Comparison of ENCODE assay signal across 14 cellular contexts in genomic region chr11:75762885-75763284, GRCh38. TPM values are rescaled to one million over a fixed set of nuclear protein-coding genes. Genes with fewer than 3 reads are reported as not detected.
DNase-seq lines count a peak whose midpoint lies in the region; ATAC-seq and TF ChIP-seq lines count a peak whose summit lies in the region.
"Had no signal": no experiment of that assay in that cellular context is flagged by ENCODE, and none has a peak within 500 bp of the region (broad histone marks: within the 10 kb centered on the region; RNA-seq: fewer than 3 reads in every experiment).

No MANE protein-coding gene starts in this region.

- H3K4me1 ChIP-seq in GM23338 (ENCODE audit: insufficient read depth) = no peaks in the 10 kb centered on the region; the same call in 1 of the 2 replicates
- peaks cover 49% of the 10 kb centered on the region for H3K4me1 ChIP-seq in PC-9 (replicated peaks; ENCODE audit: insufficient read depth)
- peaks cover 2 to 8% of the 10 kb centered on the region in 2 donors for H3K4me1 ChIP-seq in neuronal stem cell (ENCODE audit: control insufficient read depth in 2 of 2, insufficient read depth in 1 of 2, low read depth in 1 of 2, low read length in 2 of 2)

- H3K27me3 Mint-ChIP-seq in GM23338 (ENCODE audit: insufficient read depth, low read depth, poor library complexity) = peaks cover 21% of the 10 kb centered on the region
- peaks cover 10% of the 10 kb centered on the region for H3K27me3 Mint-ChIP-seq in activated naive CD8-positive, alpha-beta T cell treated with anti-CD3 and anti-CD28 coated beads, Interleukin-2, amount 50 U/mL, for 24 hours

- intact Hi-C loops in PC-9 (cut with micrococcal nuclease; ENCODE audit: unreplicated experiment) = no loop called here

- H3K4me2 ChIP-seq in GM23338 (no peak overlapping the region), PC-9 (peak overlapping the region; percentile 30), neuronal stem cell (ENCODE audit: insufficient read depth, low read length, poor library complexity, severe bottlenecking) (no peak overlapping the region)

- no peak overlapping the region for H3K4me3 Mint-ChIP-seq in GM23338
- H3K4me3 Mint-ChIP-seq in activated naive CD8-positive, alpha-beta T cell treated with anti-CD3 and anti-CD28 coated beads, Interleukin-2, amount 50 U/mL, for 24 hours = no peak overlapping the region
- H3K4me3 Mint-ChIP-seq: activated T-cell treated with anti-CD3 and anti-CD28 coated beads, Interleukin-2, amount 50 U/mL, for 72 hours; nephron had no signal

- H4K8ac ChIP-seq in neuronal stem cell (ENCODE audit: low read depth, low read length) = no peak overlapping the region

- H3K4me3 ChIP-seq in GM23338 = no peak overlapping the region
- H3K4me3 ChIP-seq in PC-9 = no peak overlapping the region
- no peak overlapping the region for H3K4me3 ChIP-seq in fibroblast of villous mesenchyme (ENCODE audit: low read depth, low read length)
- H3K4me3 ChIP-seq in skeletal muscle cell (ENCODE audit: low read depth, low read length) = no peak overlapping the region
- no peak overlapping the region for H3K4me3 ChIP-seq in neuronal stem cell (ENCODE audit: low read length in 2 of 2)
- H3K4me3 ChIP-seq: ascending aorta, testis had no signal

- WGBS in neuronal stem cell (ENCODE audit: extremely low coverage in 2 of 2, insufficient read length in 2 of 2, insufficient replicate concordance in 1 of 2), 2 donors = no CpG with 5 or more reads among the region's 2 CpGs

- no peak overlapping the region for H2BK15ac ChIP-seq in neuronal stem cell (ENCODE audit: low read length)

- H3K18ac ChIP-seq in neuronal stem cell (ENCODE audit: low read length) = no peak overlapping the region

- 0 out of 2 replicates have a peak overlapping the region, but pooled peaks have one; percentile 43 for H3K27ac Mint-ChIP-seq in GM23338
- H3K27ac Mint-ChIP-seq in activated naive CD8-positive, alpha-beta T cell treated with anti-CD3 and anti-CD28 coated beads, Interleukin-2, amount 50 U/mL, for 24 hours = no peak overlapping the region
- H3K27ac Mint-ChIP-seq: activated T-cell treated with anti-CD3 and anti-CD28 coated beads, Interleukin-2, amount 50 U/mL, for 72 hours; nephron had no signal

- H3K79me1 ChIP-seq in neuronal stem cell (ENCODE audit: low read depth, low read length) = no peaks in the 10 kb centered on the region

- H3K23ac ChIP-seq in neuronal stem cell (ENCODE audit: low read depth, low read length, poor library complexity) = no peak overlapping the region

- H3K9ac ChIP-seq in neuronal stem cell (ENCODE audit: low read depth, low read length, poor library complexity) = no peak overlapping the region

- no peak overlapping the region for H2BK12ac ChIP-seq in neuronal stem cell (ENCODE audit: low read length)

- H3K79me2 ChIP-seq in GM23338 (replicated peaks; ENCODE audit: insufficient read depth) (no peaks in the 10 kb centered on the region), PC-9 (ENCODE audit: low read depth) (no peaks in the 10 kb centered on the region)

- no peak overlapping the region for H4K91ac ChIP-seq in neuronal stem cell (ENCODE audit: low read depth, low read length, poor library complexity)

- no peaks in the 10 kb centered on the region for H3K9me2 ChIP-seq in GM23338 (ENCODE audit: insufficient read depth)
- H3K9me2 ChIP-seq in PC-9 (ENCODE audit: insufficient read depth) = no peaks in the 10 kb centered on the region

- H3K9me3 ChIP-seq in PC-9 (ENCODE audit: insufficient read depth, low read depth) (no peaks in the 10 kb centered on the region), neuronal stem cell (replicated peaks in 1 of 2; ENCODE audit: control insufficient read depth in 2 of 2, insufficient read depth in 1 of 2, low read depth in 1 of 2, low read length in 2 of 2) (peaks cover 0 to 1% of the 10 kb centered on the region in 2 donors)
- H3K9me3 ChIP-seq: ascending aorta, testis had no signal

- BruUV-seq in PC-9 (replicated peaks; lab: Mats Ljungman, UMichigan) = no TSS peak

- no peak for ATAC-seq in GM23338
- ATAC-seq in activated naive CD8-positive, alpha-beta T cell treated with anti-CD3 and anti-CD28 coated beads, Interleukin-2, amount 50 U/mL, for 24 hours = no peak
- ATAC-seq: activated T-cell treated with anti-CD3 and anti-CD28 coated beads, Interleukin-2, amount 50 U/mL, for 72 hours had no signal

- H4K20me1 ChIP-seq in GM23338 (replicated peaks; ENCODE audit: insufficient read depth) (no peaks in the 10 kb centered on the region), PC-9 (ENCODE audit: insufficient read depth) (no peaks in the 10 kb centered on the region)

- TF ChIP-seq CTCF in GM23338 (conservative IDR thresholded peaks at IDR 0.05; ENCODE audit: low read depth in 2 of 2) (no peak), PC-9 (conservative IDR thresholded peaks at IDR 0.05) (no peak), fibroblast of villous mesenchyme (IDR thresholded peaks at IDR 0.05; ENCODE audit: insufficient read depth, low read depth, low read length) (no peak)

- peaks cover 5% of the 10 kb centered on the region; the same call in 2 of the 3 replicates for H3K9me3 Mint-ChIP-seq in GM23338
- H3K9me3 Mint-ChIP-seq in activated naive CD8-positive, alpha-beta T cell treated with anti-CD3 and anti-CD28 coated beads, Interleukin-2, amount 50 U/mL, for 24 hours = no peaks in the 10 kb centered on the region
- H3K9me3 Mint-ChIP-seq: activated T-cell treated with anti-CD3 and anti-CD28 coated beads, Interleukin-2, amount 50 U/mL, for 72 hours; nephron had no signal

- H3K14ac ChIP-seq in neuronal stem cell (ENCODE audit: low read length) = no peak overlapping the region

- peaks cover 16% of the 10 kb centered on the region for H3K4me1 Mint-ChIP-seq in GM23338
- H3K4me1 Mint-ChIP-seq in activated naive CD8-positive, alpha-beta T cell treated with anti-CD3 and anti-CD28 coated beads, Interleukin-2, amount 50 U/mL, for 24 hours = peaks cover 8% of the 10 kb centered on the region

- H3K27me3 ChIP-seq in GM23338 (ENCODE audit: insufficient read depth) (peaks cover 13% of the 10 kb centered on the region), PC-9 (ENCODE audit: insufficient read depth, low read depth) (no peaks in the 10 kb centered on the region), neuronal stem cell (ENCODE audit: control insufficient read depth in 3 of 3, insufficient read depth in 3 of 3, low read depth in 1 of 3, low read length in 3 of 3) (peaks cover 0 to 42% (median 4%) of the 10 kb centered on the region in 3 experiments)
- H3K27me3 ChIP-seq: ascending aorta, testis had no signal

- no peak overlapping the region for H2BK120ac ChIP-seq in neuronal stem cell (ENCODE audit: low read depth, low read length)

- no peaks in the 10 kb centered on the region for H3K36me3 ChIP-seq in GM23338 (ENCODE audit: insufficient read depth)
- no peaks in the 10 kb centered on the region for H3K36me3 ChIP-seq in PC-9 (ENCODE audit: low read depth)
- no peaks in the 10 kb centered on the region for H3K36me3 ChIP-seq in neuronal stem cell (replicated peaks in 1 of 2; ENCODE audit: control insufficient read depth in 2 of 2, insufficient read depth in 2 of 2, low read length in 2 of 2)
- H3K36me3 ChIP-seq: ascending aorta had no signal

- H2AK5ac ChIP-seq in neuronal stem cell (ENCODE audit: low read depth, low read length) = no peak overlapping the region

- H2BK5ac ChIP-seq in neuronal stem cell (ENCODE audit: low read length) = no peak overlapping the region

- H3F3A ChIP-seq in GM23338 (replicated peaks; ENCODE audit: low read depth) (no peaks in the 10 kb centered on the region), PC-9 (ENCODE audit: insufficient read depth, low read depth) (peaks cover 28% of the 10 kb centered on the region)

- CTCF ChIA-PET in PC-9 (lab: Charles Lee) = no interaction called here

- H3K27ac ChIP-seq in GM23338 (ENCODE audit: low read depth) (no peak overlapping the region), PC-9 (peak overlapping the region; percentile 38), neuronal stem cell (replicated peaks; ENCODE audit: low read length) (no peak overlapping the region)
- H3K27ac ChIP-seq: ascending aorta, testis had no signal

- no peak overlapping the region for H3K4ac ChIP-seq in neuronal stem cell (ENCODE audit: low read length)

- H2AFZ ChIP-seq in GM23338 (no peak overlapping the region), PC-9 (no peak overlapping the region), neuronal stem cell (ENCODE audit: low read length) (no peak overlapping the region)

- no peak for DNase-seq in GM23338 (ENCODE audit: low spot score)
- DNase-seq in PC-9 = peak in 1 of 2 experiments; percentile 70
- peak; percentile 71 for DNase-seq in fibroblast of villous mesenchyme (ENCODE audit: low read depth)
- peak; percentile 71 for DNase-seq in skeletal muscle cell (ENCODE audit: low read depth)
- no peak for DNase-seq in NCI-H1417 (lab: John Stamatoyannopoulos, UW)
- no peak for DNase-seq in middle frontal gyrus (ENCODE audit: extremely low spot score, low spot score)
- no peak for DNase-seq in activated naive CD8-positive, alpha-beta T cell treated with anti-CD3 and anti-CD28 coated beads, Interleukin-2, amount 50 U/mL, for 24 hours
- no peak for DNase-seq in neuronal stem cell (ENCODE audit: low spot score)
- DNase-seq: activated CD4-positive, alpha-beta T cell treated with anti-CD3 and anti-CD28 coated beads for 48 hours; activated T-cell treated with anti-CD3 and anti-CD28 coated beads, Interleukin-2, amount 50 U/mL, for 72 hours; testis had no signal

- POLR2A ChIA-PET in PC-9 (lab: Charles Lee; ENCODE audit: unreplicated experiment) = no interaction called here

- H3K36me3 Mint-ChIP-seq in GM23338 (ENCODE audit: low read depth) = no peaks in the 10 kb centered on the region; the same call in 2 of the 3 replicates
- no peaks in the 10 kb centered on the region for H3K36me3 Mint-ChIP-seq in activated naive CD8-positive, alpha-beta T cell treated with anti-CD3 and anti-CD28 coated beads, Interleukin-2, amount 50 U/mL, for 24 hours (ENCODE audit: low read depth)

TF ChIP-seq in GM23338, 12 proteins besides CTCF, POLR2A, EP300 and RAD21 (continues in another document):
- no peak for TF ChIP-seq ZNF331 (CRISPR knock-in tag; IDR thresholded peaks at IDR 0.05; ENCODE audit: low read depth)

RNA-seq across cellular contexts. Expression of gene DGAT2, which starts 5.7 kb away (rescaled TPM):
- total RNA-seq in GM23338 (2014; rRNA removed; shearing (Covaris generic)) = 1.6 and 2.6 TPM in 2 replicates
- polyA plus RNA-seq in GM23338 (2016; fragmentation: Nextera tagmentation; extraction: Ambion mirVana) = 1.9 TPM in 2 replicates
- 6.5 and 7.1 TPM in 2 replicates for total RNA-seq in PC-9 (2021)
- 0.32 and 0.43 TPM in 2 replicates for total RNA-seq in fibroblast of villous mesenchyme
- 1.9 TPM for polyA plus RNA-seq in neuronal stem cell (2013, experiment 1 of 2)
- 2.0 TPM for polyA plus RNA-seq in neuronal stem cell (2013, experiment 2 of 2)

RNA-seq across cellular contexts. Expression of gene MOGAT2, which starts 45.2 kb away (rescaled TPM):
- total RNA-seq in GM23338 (2014; rRNA removed; shearing (Covaris generic)) = not detected in 2 replicates
- not detected in 2 replicates for polyA plus RNA-seq in GM23338 (2016; fragmentation: Nextera tagmentation; extraction: Ambion mirVana)
- total RNA-seq in PC-9 (2021) (not detected in 2 replicates), fibroblast of villous mesenchyme (not detected in 2 replicates)
- polyA plus RNA-seq in neuronal stem cell (2013, experiment 1 of 2) = 0.06 TPM
- 0.07 TPM for polyA plus RNA-seq in neuronal stem cell (2013, experiment 2 of 2)
- total RNA-seq: activated T-cell treated with anti-CD3 and anti-CD28 coated beads, Interleukin-2, amount 50 U/mL, for 72 hours; ascending aorta; T-helper 1 cell treated with Interleukin-12 subunit alpha and Interleukin-12 subunit beta and Interleukin-4 antibody, amounts not matched to agents 30 ng/mL and 1 ng/mL, for 36 hours had no signal

RNA-seq across cellular contexts. Expression of gene UVRAG, which starts 52.1 kb away (rescaled TPM):
- total RNA-seq in GM23338 (2014; rRNA removed; shearing (Covaris generic)) = 11.4 and 15.3 TPM in 2 replicates
- 15.4 and 17.4 TPM in 2 replicates for polyA plus RNA-seq in GM23338 (2016; fragmentation: Nextera tagmentation; extraction: Ambion mirVana)
- 18.6 and 20.4 TPM in 2 replicates for total RNA-seq in PC-9 (2021)
- 22.9 and 37.1 TPM in 2 replicates for total RNA-seq in fibroblast of villous mesenchyme
- 7.3 TPM for polyA plus RNA-seq in neuronal stem cell (2013, experiment 1 of 2)
- polyA plus RNA-seq in neuronal stem cell (2013, experiment 2 of 2) = 7.4 TPM

Comparison
In these comparisons a context has a peak if more than half of its experiments do, and no peak if none do; other contexts are left out.
1. DNase-seq: peak in fibroblast of villous mesenchyme (single experiment) and skeletal muscle cell (single experiment); none in GM23338 (single experiment), NCI-H1417 (0 of 3), middle frontal gyrus (single experiment), activated naive CD8-positive, alpha-beta T cell treated with anti-CD3 and anti-CD28 coated beads, Interleukin-2, amount 50 U/mL, for 24 hours (single experiment) and neuronal stem cell (single experiment).